In the genomic region with DNA sequence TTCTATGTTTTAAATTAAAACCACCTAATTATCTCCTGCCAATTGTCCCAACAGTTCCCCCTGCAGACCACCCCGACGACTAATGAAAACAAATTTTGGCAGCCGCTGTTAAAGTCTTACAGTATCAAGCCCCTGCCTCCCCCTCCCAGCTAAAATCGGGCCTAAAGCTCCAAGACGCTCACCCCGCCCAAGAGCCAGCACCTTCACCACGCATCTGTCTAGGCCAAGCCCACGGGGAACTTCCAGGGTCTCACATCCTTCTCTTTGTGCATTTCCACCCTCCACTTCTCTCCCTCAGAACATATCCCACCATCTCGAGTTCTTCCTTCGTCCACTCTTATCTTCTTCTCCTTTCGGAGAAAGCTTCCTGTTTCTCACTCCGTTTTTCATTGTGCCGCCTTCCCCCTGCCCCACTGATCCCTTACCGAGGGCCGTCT, we compare ENCODE assay signal across 8 cellular contexts. TPM values are rescaled to one million over a fixed set of nuclear protein-coding genes. Genes with fewer than 3 reads are reported as not detected.
A peak's percentile ranks its signal among the peaks of the same experiment; 100 is the strongest.
DNase-seq lines count a peak whose midpoint lies in the region; ATAC-seq and FAIRE-seq lines count a peak whose summit lies in the region.

No MANE protein-coding gene starts in this region.

- peak overlapping the region; percentile 100 for H3K27ac Mint-ChIP-seq in activated CD8-positive, alpha-beta memory T cell treated with anti-CD3 and anti-CD28 coated beads, Interleukin-2, amount 10 ng/mL, durations not matched to agents 7 days and 5 days
- H3K27ac Mint-ChIP-seq in natural killer cell treated with Interleukin-12 subunit alpha and Interleukin-12 subunit beta and Interleukin-15 and Interleukin-18, amount 100 ng/mL, for 72 hours = peak overlapping the region; percentile 93 to 96

- H3K27me3 ChIP-seq in effector memory CD4-positive, alpha-beta T cell (replicated peaks; ENCODE audit: control insufficient read depth, insufficient read depth, low read length, poor library complexity, severe bottlenecking) = no peaks in the 10 kb centered on the region

- H3K27ac ChIP-seq in effector memory CD4-positive, alpha-beta T cell (ENCODE audit: insufficient read depth, low read length, poor library complexity, severe bottlenecking) = peak overlapping the region; percentile 97

- H3K9me3 Mint-ChIP-seq in activated CD8-positive, alpha-beta memory T cell treated with anti-CD3 and anti-CD28 coated beads, Interleukin-2, amount 10 ng/mL, durations not matched to agents 7 days and 5 days (ENCODE audit: low read depth) = no peaks in the 10 kb centered on the region
- H3K9me3 Mint-ChIP-seq in natural killer cell treated with Interleukin-12 subunit alpha and Interleukin-12 subunit beta and Interleukin-15 and Interleukin-18, amount 100 ng/mL, for 72 hours = no peaks in the 10 kb centered on the region

- H3K36me3 Mint-ChIP-seq in activated CD8-positive, alpha-beta memory T cell treated with anti-CD3 and anti-CD28 coated beads, Interleukin-2, amount 10 ng/mL, durations not matched to agents 7 days and 5 days = peaks cover 40% of the 10 kb centered on the region
- peaks cover 34% of the 10 kb centered on the region for H3K36me3 Mint-ChIP-seq in natural killer cell treated with Interleukin-12 subunit alpha and Interleukin-12 subunit beta and Interleukin-15 and Interleukin-18, amount 100 ng/mL, for 72 hours

- peaks cover 24% of the 10 kb centered on the region for H3K36me3 ChIP-seq in effector memory CD4-positive, alpha-beta T cell (ENCODE audit: control insufficient read depth, insufficient read depth, low read length)

- FAIRE-seq in urothelium cell line (lab: Jason Lieb, UNC) = no peak

- peaks cover 13% of the 10 kb centered on the region for H3K4me1 ChIP-seq in effector memory CD4-positive, alpha-beta T cell (ENCODE audit: control insufficient read depth, insufficient read depth, low read length, poor library complexity, severe bottlenecking)

- H3K27me3 Mint-ChIP-seq in activated CD8-positive, alpha-beta memory T cell treated with anti-CD3 and anti-CD28 coated beads, Interleukin-2, amount 10 ng/mL, durations not matched to agents 7 days and 5 days = no peaks in the 10 kb centered on the region
- H3K27me3 Mint-ChIP-seq in natural killer cell treated with Interleukin-12 subunit alpha and Interleukin-12 subunit beta and Interleukin-15 and Interleukin-18, amount 100 ng/mL, for 72 hours = no peaks in the 10 kb centered on the region

- CTCF ChIA-PET in activated CD8-positive, alpha-beta memory T cell treated with anti-CD3 and anti-CD28 coated beads, Interleukin-2, amount 10 ng/mL, durations not matched to agents 7 days and 5 days (lab: Charles Lee) = interaction anchor here (0.5 to 4.4 kb wide), 11 partner anchors 10 to 1305 kb away, joined by 3 to 35 read pairs (median 4); no protein-coding TSS in a partner anchor

- H3K4me1 Mint-ChIP-seq in activated CD8-positive, alpha-beta memory T cell treated with anti-CD3 and anti-CD28 coated beads, Interleukin-2, amount 10 ng/mL, durations not matched to agents 7 days and 5 days = peaks cover 62% of the 10 kb centered on the region
- H3K4me1 Mint-ChIP-seq in natural killer cell treated with Interleukin-12 subunit alpha and Interleukin-12 subunit beta and Interleukin-15 and Interleukin-18, amount 100 ng/mL, for 72 hours (ENCODE audit: low read depth in 2 of 2) = peaks cover 38 to 52% of the 10 kb centered on the region in 2 donors

- H3K4me3 ChIP-seq in effector memory CD4-positive, alpha-beta T cell (ENCODE audit: insufficient read depth, low read depth, low read length, poor library complexity, severe bottlenecking) = peak overlapping the region; percentile 100

- H3K4me3 Mint-ChIP-seq in activated CD8-positive, alpha-beta memory T cell treated with anti-CD3 and anti-CD28 coated beads, Interleukin-2, amount 10 ng/mL, durations not matched to agents 7 days and 5 days = peak overlapping the region; percentile 100
- peak overlapping the region; percentile 100 for H3K4me3 Mint-ChIP-seq in natural killer cell treated with Interleukin-12 subunit alpha and Interleukin-12 subunit beta and Interleukin-15 and Interleukin-18, amount 100 ng/mL, for 72 hours

- DNase-seq in activated CD8-positive, alpha-beta memory T cell treated with anti-CD3 and anti-CD28 coated beads, Interleukin-2, amount 10 ng/mL, durations not matched to agents 7 days and 5 days = peak; percentile 54
- DNase-seq in activated CD8-positive, alpha-beta memory T cell treated with anti-CD3 and anti-CD28 coated beads for 24 hours = no peak
- peak; percentile 68 for DNase-seq in KG1 (lab: John Stamatoyannopoulos, UW)
- peak; percentile 21 for DNase-seq in T-helper 9 cell
- peak in 2 of 3 donors; percentile 1 to 24 for DNase-seq in effector memory CD4-positive, alpha-beta T cell
- DNase-seq in natural killer cell treated with Interleukin-12 subunit alpha and Interleukin-12 subunit beta and Interleukin-15 and Interleukin-18, amount 100 ng/mL, for 72 hours (ENCODE audit: low spot score) = no peak
- peak; percentile 8 for DNase-seq in urothelium cell line (ENCODE audit: low spot score)

- H3K9me3 ChIP-seq in effector memory CD4-positive, alpha-beta T cell (ENCODE audit: control insufficient read depth, low read length) = no peaks in the 10 kb centered on the region

- peak; percentile 0 for ATAC-seq in activated CD8-positive, alpha-beta memory T cell treated with anti-CD3 and anti-CD28 coated beads, Interleukin-2, amount 10 ng/mL, durations not matched to agents 7 days and 5 days
- ATAC-seq in natural killer cell treated with Interleukin-12 subunit alpha and Interleukin-12 subunit beta and Interleukin-15 and Interleukin-18, amount 100 ng/mL, for 72 hours = no peak
- ATAC-seq in GM18858 (IDR thresholded peaks at IDR 0.05; ENCODE audit: unreplicated experiment) = no peak

RNA-seq across cellular contexts. Expression of a gene that starts 0.4 kb away (rescaled TPM):
- total RNA-seq in activated CD8-positive, alpha-beta memory T cell treated with anti-CD3 and anti-CD28 coated beads, Interleukin-2, amount 10 ng/mL, durations not matched to agents 7 days and 5 days = 100 to 1,000 TPM; 126 to 127 TPM
- total RNA-seq in natural killer cell treated with Interleukin-12 subunit alpha and Interleukin-12 subunit beta and Interleukin-15 and Interleukin-18, amount 100 ng/mL, for 72 hours = 100 to 1,000 TPM; 124 to 150 TPM

RNA-seq across cellular contexts. Expression of a gene that starts 1.6 kb away (rescaled TPM):
- 10 to 100 TPM; 45.5 to 50.7 TPM for total RNA-seq in activated CD8-positive, alpha-beta memory T cell treated with anti-CD3 and anti-CD28 coated beads, Interleukin-2, amount 10 ng/mL, durations not matched to agents 7 days and 5 days
- total RNA-seq in natural killer cell treated with Interleukin-12 subunit alpha and Interleukin-12 subunit beta and Interleukin-15 and Interleukin-18, amount 100 ng/mL, for 72 hours = 10 to 100 TPM; 22.3 to 24.0 TPM

Comparison
In these comparisons a context has a peak if more than half of its experiments do, and no peak if none do; other contexts are left out.
1. DNase-seq: peak in activated CD8-positive, alpha-beta memory T cell treated with anti-CD3 and anti-CD28 coated beads, Interleukin-2, amount 10 ng/mL, durations not matched to agents 7 days and 5 days (single experiment), KG1 (single experiment), T-helper 9 cell (single experiment), effector memory CD4-positive, alpha-beta T cell (2 of 3) and urothelium cell line (single experiment); none in activated CD8-positive, alpha-beta memory T cell treated with anti-CD3 and anti-CD28 coated beads for 24 hours (single experiment) and natural killer cell treated with Interleukin-12 subunit alpha and Interleukin-12 subunit beta and Interleukin-15 and Interleukin-18, amount 100 ng/mL, for 72 hours (single experiment).